Comparison of ENCODE assay signal across 1 cellular context in the genomic region with DNA sequence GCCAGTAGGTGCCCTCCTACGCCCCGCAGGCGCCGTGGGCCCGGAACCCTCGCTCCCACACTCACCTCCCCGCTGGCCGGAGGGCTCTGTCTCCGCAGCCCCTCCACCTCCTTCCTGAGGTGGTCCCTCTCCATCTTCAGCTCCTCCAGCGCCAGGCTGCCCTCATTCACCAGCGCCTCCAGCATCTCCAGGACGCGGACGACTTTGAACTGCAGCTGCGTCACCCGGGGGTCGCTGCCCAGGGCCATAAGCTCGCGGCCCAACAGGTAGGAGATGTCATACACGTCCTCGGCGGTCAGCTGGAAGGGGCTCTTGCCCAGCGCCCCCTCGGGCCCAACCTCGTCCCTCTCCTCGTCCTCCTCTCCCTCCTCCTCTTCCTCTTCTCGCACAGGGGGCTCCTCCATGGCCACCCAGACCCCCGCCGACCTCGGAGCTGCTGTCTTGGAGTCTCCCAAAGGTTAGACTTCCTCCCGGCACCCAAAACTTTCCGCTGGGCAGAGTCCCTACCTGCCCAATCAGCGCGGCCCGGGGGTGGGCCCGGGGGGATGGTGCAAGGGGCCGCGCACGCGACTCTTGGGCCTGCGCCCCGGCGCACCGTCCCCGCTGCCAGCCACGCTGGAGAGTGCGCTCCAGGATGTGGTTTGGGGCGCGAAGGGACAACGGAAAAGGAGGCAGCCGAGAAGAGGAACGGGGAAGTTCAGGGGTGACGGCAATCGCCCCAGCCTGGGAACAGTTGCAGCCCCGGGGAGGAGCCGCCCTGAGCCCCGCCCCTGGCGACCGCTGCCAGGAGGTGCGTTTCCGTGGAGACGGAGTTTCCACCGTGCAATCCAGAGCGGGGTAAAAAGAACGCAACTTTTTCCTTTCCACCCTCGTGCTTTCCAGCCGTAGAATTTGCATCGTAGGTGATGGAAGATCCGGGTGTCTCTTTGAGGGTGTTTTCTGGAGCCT.
TF ChIP-seq lines count a peak whose summit lies in the region.

A gene with protein sequence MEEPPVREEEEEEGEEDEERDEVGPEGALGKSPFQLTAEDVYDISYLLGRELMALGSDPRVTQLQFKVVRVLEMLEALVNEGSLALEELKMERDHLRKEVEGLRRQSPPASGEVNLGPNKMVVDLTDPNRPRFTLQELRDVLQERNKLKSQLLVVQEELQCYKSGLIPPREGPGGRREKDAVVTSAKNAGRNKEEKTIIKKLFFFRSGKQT (minus strand): TSS at position 668 of the 948 bp plus-strand sequence. CDS start 264 bp downstream, at position 404.

TF ChIP-seq in GM12878, 131 proteins besides CTCF, POLR2A, EP300 and RAD21 (continued from another document):
- TF ChIP-seq, protein P1, sequence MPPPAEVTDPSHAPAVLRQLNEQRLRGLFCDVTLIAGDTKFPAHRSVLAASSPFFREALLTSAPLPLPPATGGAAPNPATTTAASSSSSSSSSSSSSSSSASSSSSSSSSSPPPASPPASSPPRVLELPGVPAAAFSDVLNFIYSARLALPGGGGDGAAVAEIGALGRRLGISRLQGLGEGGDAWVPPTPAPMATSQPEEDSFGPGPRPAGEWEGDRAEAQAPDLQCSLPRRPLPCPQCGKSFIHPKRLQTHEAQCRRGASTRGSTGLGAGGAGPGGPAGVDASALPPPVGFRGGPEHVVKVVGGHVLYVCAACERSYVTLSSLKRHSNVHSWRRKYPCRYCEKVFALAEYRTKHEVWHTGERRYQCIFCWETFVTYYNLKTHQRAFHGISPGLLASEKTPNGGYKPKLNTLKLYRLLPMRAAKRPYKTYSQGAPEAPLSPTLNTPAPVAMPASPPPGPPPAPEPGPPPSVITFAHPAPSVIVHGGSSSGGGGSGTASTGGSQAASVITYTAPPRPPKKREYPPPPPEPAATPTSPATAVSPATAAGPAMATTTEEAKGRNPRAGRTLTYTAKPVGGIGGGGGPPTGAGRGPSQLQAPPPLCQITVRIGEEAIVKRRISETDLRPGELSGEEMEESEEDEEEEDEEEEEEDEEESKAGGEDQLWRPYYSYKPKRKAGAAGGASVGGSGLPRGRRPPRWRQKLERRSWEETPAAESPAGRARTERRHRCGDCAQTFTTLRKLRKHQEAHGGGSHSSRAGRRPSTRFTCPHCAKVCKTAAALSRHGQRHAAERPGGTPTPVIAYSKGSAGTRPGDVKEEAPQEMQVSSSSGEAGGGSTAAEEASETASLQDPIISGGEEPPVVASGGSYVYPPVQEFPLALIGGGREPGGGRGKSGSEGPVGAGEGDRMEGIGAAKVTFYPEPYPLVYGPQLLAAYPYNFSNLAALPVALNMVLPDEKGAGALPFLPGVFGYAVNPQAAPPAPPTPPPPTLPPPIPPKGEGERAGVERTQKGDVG (CRISPR knock-in tag; IDR thresholded peaks at IDR 0.05), result no peak
- TF ChIP-seq, protein P2, sequence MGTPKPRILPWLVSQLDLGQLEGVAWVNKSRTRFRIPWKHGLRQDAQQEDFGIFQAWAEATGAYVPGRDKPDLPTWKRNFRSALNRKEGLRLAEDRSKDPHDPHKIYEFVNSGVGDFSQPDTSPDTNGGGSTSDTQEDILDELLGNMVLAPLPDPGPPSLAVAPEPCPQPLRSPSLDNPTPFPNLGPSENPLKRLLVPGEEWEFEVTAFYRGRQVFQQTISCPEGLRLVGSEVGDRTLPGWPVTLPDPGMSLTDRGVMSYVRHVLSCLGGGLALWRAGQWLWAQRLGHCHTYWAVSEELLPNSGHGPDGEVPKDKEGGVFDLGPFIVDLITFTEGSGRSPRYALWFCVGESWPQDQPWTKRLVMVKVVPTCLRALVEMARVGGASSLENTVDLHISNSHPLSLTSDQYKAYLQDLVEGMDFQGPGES (IDR thresholded peaks at IDR 0.05), result 0 out of 2 replicates have a peak, but pooled peaks have one; percentile 35
- no peak for TF ChIP-seq ZNF274 (IDR thresholded peaks at IDR 0.05; ENCODE audit: insufficient read depth, insufficient read length)
- TF ChIP-seq CBX5 (IDR thresholded peaks at IDR 0.05; ENCODE audit: low read depth), result 0 out of 2 replicates have a peak, but pooled peaks have one; percentile 35
- TF ChIP-seq IKZF2 (IDR thresholded peaks at IDR 0.05), result peak; percentile 98
- TF ChIP-seq, protein P3, sequence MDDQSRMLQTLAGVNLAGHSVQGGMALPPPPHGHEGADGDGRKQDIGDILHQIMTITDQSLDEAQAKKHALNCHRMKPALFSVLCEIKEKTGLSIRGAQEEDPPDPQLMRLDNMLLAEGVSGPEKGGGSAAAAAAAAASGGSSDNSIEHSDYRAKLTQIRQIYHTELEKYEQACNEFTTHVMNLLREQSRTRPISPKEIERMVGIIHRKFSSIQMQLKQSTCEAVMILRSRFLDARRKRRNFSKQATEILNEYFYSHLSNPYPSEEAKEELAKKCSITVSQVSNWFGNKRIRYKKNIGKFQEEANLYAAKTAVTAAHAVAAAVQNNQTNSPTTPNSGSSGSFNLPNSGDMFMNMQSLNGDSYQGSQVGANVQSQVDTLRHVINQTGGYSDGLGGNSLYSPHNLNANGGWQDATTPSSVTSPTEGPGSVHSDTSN (IDR thresholded peaks at IDR 0.05; ENCODE audit: insufficient replicate concordance, low read depth, low read length), result no peak
- TF ChIP-seq ZNF207 (IDR thresholded peaks at IDR 0.05; ENCODE audit: borderline replicate concordance), result peak; percentile 75; the same call in 1 of the 2 replicates
- TF ChIP-seq BMI1 (IDR thresholded peaks at IDR 0.05; ENCODE audit: borderline replicate concordance), result 0 out of 2 replicates have a peak, but pooled peaks have one; percentile 65
- peak; percentile 36; the same call in 1 of the 3 replicates for TF ChIP-seq POU2F2 (IDR thresholded peaks at IDR 0.05; ENCODE audit: borderline replicate concordance, low read depth, low read length)
- TF ChIP-seq, protein P4, sequence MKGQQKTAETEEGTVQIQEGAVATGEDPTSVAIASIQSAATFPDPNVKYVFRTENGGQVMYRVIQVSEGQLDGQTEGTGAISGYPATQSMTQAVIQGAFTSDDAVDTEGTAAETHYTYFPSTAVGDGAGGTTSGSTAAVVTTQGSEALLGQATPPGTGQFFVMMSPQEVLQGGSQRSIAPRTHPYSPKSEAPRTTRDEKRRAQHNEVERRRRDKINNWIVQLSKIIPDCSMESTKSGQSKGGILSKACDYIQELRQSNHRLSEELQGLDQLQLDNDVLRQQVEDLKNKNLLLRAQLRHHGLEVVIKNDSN (IDR thresholded peaks at IDR 0.05; ENCODE audit: borderline replicate concordance, extremely low read length, insufficient read depth, low read depth, low read length), result no peak
- no peak for TF ChIP-seq JUNB (IDR thresholded peaks at IDR 0.05)
- no peak for TF ChIP-seq RBBP5 (conservative IDR thresholded peaks at IDR 0.05)
- TF ChIP-seq, protein P5, sequence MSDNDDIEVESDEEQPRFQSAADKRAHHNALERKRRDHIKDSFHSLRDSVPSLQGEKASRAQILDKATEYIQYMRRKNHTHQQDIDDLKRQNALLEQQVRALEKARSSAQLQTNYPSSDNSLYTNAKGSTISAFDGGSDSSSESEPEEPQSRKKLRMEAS (IDR thresholded peaks at IDR 0.05; ENCODE audit: low read depth, low read length), result peak; percentile 61; the same call in 1 of the 2 replicates
- peak; percentile 83 for TF ChIP-seq NR2F1 (conservative IDR thresholded peaks at IDR 0.05)
- TF ChIP-seq EZH2 (IDR thresholded peaks at IDR 0.05; ENCODE audit: borderline replicate concordance, control insufficient read depth, low read depth, low read length), result no peak
- TF ChIP-seq NFYA (IDR thresholded peaks at IDR 0.05; ENCODE audit: borderline replicate concordance, low read depth, low read length), result no peak
- no peak for TF ChIP-seq JUND (IDR thresholded peaks at IDR 0.05; ENCODE audit: low read depth, low read length)
- TF ChIP-seq MEF2B (IDR thresholded peaks at IDR 0.05; ENCODE audit: partially characterized antibody, poor library complexity, severe bottlenecking), result no peak
- no peak for TF ChIP-seq ZSCAN29 (IDR thresholded peaks at IDR 0.05)
- TF ChIP-seq SUZ12 (IDR thresholded peaks at IDR 0.05; ENCODE audit: unreplicated experiment), result no peak
- TF ChIP-seq TARDBP (IDR thresholded peaks at IDR 0.05; ENCODE audit: borderline replicate concordance), result no peak
- TF ChIP-seq CEBPB (IDR thresholded peaks at IDR 0.05; ENCODE audit: borderline replicate concordance in 1 of 2, low read depth in 2 of 2, low read length in 2 of 2), result no peak
- TF ChIP-seq RFX5 (IDR thresholded peaks at IDR 0.05; ENCODE audit: low read depth, low read length), result no peak
- no peak for TF ChIP-seq SRF (IDR thresholded peaks at IDR 0.05; ENCODE audit: low read depth in 2 of 2, low read length in 2 of 2)
- TF ChIP-seq YBX1 (IDR thresholded peaks at IDR 0.05), result no peak
- no peak for TF ChIP-seq PAX8 (IDR thresholded peaks at IDR 0.05)
- no peak for TF ChIP-seq ESRRA (IDR thresholded peaks at IDR 0.05; ENCODE audit: low read length)
- peak; percentile 67; the same call in 1 of the 2 replicates for TF ChIP-seq CHD2 (IDR thresholded peaks at IDR 0.05; ENCODE audit: borderline replicate concordance, low read depth, low read length)
- TF ChIP-seq BRCA1 (IDR thresholded peaks at IDR 0.05; ENCODE audit: low read depth, low read length), result no peak
- TF ChIP-seq, protein P6, sequence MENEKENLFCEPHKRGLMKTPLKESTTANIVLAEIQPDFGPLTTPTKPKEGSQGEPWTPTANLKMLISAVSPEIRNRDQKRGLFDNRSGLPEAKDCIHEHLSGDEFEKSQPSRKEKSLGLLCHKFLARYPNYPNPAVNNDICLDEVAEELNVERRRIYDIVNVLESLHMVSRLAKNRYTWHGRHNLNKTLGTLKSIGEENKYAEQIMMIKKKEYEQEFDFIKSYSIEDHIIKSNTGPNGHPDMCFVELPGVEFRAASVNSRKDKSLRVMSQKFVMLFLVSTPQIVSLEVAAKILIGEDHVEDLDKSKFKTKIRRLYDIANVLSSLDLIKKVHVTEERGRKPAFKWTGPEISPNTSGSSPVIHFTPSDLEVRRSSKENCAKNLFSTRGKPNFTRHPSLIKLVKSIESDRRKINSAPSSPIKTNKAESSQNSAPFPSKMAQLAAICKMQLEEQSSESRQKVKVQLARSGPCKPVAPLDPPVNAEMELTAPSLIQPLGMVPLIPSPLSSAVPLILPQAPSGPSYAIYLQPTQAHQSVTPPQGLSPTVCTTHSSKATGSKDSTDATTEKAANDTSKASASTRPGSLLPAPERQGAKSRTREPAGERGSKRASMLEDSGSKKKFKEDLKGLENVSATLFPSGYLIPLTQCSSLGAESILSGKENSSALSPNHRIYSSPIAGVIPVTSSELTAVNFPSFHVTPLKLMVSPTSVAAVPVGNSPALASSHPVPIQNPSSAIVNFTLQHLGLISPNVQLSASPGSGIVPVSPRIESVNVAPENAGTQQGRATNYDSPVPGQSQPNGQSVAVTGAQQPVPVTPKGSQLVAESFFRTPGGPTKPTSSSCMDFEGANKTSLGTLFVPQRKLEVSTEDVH (IDR thresholded peaks at IDR 0.05; ENCODE audit: low read depth, partially characterized antibody), result no peak
- no peak for TF ChIP-seq TCF7 (IDR thresholded peaks at IDR 0.05; ENCODE audit: borderline replicate concordance)
- TF ChIP-seq, protein P7, sequence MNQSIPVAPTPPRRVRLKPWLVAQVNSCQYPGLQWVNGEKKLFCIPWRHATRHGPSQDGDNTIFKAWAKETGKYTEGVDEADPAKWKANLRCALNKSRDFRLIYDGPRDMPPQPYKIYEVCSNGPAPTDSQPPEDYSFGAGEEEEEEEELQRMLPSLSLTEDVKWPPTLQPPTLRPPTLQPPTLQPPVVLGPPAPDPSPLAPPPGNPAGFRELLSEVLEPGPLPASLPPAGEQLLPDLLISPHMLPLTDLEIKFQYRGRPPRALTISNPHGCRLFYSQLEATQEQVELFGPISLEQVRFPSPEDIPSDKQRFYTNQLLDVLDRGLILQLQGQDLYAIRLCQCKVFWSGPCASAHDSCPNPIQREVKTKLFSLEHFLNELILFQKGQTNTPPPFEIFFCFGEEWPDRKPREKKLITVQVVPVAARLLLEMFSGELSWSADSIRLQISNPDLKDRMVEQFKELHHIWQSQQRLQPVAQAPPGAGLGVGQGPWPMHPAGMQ (IDR thresholded peaks at IDR 0.05; ENCODE audit: borderline replicate concordance), result no peak
- TF ChIP-seq STAT3 (IDR thresholded peaks at IDR 0.05; ENCODE audit: low read depth, low read length), result no peak
- no peak for TF ChIP-seq RAD51 (IDR thresholded peaks at IDR 0.05)
- TF ChIP-seq, protein P8, sequence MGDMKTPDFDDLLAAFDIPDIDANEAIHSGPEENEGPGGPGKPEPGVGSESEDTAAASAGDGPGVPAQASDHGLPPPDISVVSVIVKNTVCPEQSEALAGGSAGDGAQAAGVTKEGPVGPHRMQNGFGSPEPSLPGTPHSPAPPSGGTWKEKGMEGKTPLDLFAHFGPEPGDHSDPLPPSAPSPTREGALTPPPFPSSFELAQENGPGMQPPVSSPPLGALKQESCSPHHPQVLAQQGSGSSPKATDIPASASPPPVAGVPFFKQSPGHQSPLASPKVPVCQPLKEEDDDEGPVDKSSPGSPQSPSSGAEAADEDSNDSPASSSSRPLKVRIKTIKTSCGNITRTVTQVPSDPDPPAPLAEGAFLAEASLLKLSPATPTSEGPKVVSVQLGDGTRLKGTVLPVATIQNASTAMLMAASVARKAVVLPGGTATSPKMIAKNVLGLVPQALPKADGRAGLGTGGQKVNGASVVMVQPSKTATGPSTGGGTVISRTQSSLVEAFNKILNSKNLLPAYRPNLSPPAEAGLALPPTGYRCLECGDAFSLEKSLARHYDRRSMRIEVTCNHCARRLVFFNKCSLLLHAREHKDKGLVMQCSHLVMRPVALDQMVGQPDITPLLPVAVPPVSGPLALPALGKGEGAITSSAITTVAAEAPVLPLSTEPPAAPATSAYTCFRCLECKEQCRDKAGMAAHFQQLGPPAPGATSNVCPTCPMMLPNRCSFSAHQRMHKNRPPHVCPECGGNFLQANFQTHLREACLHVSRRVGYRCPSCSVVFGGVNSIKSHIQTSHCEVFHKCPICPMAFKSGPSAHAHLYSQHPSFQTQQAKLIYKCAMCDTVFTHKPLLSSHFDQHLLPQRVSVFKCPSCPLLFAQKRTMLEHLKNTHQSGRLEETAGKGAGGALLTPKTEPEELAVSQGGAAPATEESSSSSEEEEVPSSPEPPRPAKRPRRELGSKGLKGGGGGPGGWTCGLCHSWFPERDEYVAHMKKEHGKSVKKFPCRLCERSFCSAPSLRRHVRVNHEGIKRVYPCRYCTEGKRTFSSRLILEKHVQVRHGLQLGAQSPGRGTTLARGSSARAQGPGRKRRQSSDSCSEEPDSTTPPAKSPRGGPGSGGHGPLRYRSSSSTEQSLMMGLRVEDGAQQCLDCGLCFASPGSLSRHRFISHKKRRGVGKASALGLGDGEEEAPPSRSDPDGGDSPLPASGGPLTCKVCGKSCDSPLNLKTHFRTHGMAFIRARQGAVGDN (IDR thresholded peaks at IDR 0.05), result peak; percentile 75; the same call in 1 of the 2 replicates
